ENCODE assay signal across 19 cellular contexts in the genomic region with DNA sequence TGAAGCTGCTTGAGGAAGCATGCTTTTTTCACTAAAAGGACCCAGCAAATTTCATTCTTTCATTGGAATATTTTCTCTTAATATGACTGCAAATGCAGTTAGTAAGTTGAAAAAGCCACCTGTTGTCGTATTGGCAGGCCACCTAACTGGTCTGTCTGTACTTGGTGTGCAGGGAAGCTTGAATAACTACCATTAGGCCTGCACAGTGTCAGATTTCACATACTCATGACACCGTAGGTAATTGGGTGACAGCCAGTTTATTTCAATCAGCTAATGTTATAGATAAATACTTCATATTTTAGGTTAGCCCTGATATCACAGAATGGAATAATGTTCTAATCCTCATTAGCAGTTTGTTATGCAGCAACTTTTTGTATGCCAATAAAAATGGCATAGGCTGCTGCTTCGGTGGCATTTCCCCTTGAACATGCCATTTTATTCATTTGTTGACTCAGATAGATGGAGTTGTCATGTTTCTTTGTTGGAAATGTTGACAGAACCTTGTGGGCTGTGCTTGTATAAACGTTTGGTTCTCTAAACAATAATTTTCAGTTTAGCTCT.
DNase-seq lines count a peak whose midpoint lies in the region; FAIRE-seq and TF ChIP-seq lines count a peak whose summit lies in the region.
"Had no signal": no experiment of that assay in that cellular context is flagged by ENCODE, and none has a peak within 500 bp of the region (broad histone marks: within the 10 kb centered on the region; RNA-seq: fewer than 3 reads in every experiment).

No MANE protein-coding gene starts in this region.

- no peaks in the 10 kb centered on the region for H3K9me3 ChIP-seq in Caco-2
- H3K9me3 ChIP-seq: MG63 had no signal

- CTCF ChIA-PET in Caco-2 (lab: Charles Lee), result no interaction called here

- peak; percentile 85 for DNase-seq in DMS53 (lab: John Stamatoyannopoulos, UW)
- DNase-seq in NCI-H146 (lab: John Stamatoyannopoulos, UW), result peak; percentile 80
- DNase-seq in NCI-H446 treated with DMSO at 0.1 percent for 48 hours (lab: John Stamatoyannopoulos, UW), result peak; percentile 52
- no peak for DNase-seq in Caco-2
- DNase-seq in MV-4-11 (lab: John Stamatoyannopoulos, UW), result no peak
- DNase-seq in NOMO-1 (lab: John Stamatoyannopoulos, UW; ENCODE audit: unreplicated experiment in 2 of 2), result no peak
- DNase-seq in ureter (ENCODE audit: low spot score), result no peak
- DNase-seq: activated CD4-positive, CD25-positive, alpha-beta regulatory T cell; HFFc6; kidney; MG63; NK-92 treated with Interleukin-12 subunit alpha and Interleukin-12 subunit beta, amount 100 ng/mL, for 24 hours; right cardiac atrium; stimulated activated CD4-positive, alpha-beta T cell treated with anti-CD3 and anti-CD28 coated beads, Interleukin-1b, Interleukin-23, amount 100 ng/mL, for 48 hours; T-helper 17 cell had no signal

- H3K36me3 Mint-ChIP-seq in Caco-2 (ENCODE audit: insufficient read depth, unreplicated experiment), result no peaks in the 10 kb centered on the region
- H3K36me3 Mint-ChIP-seq: mesothelial cell of epicardium had no signal

- no peaks in the 10 kb centered on the region for H3K27me3 ChIP-seq in Caco-2 (replicated peaks; ENCODE audit: control insufficient read depth, insufficient read depth, low read length)
- H3K27me3 ChIP-seq: MG63 had no signal

- H3K36me3 ChIP-seq in Caco-2 (ENCODE audit: control insufficient read depth, insufficient read depth, low read length), result no peaks in the 10 kb centered on the region
- H3K36me3 ChIP-seq: MG63 had no signal

- no peaks in the 10 kb centered on the region for H3K27me3 Mint-ChIP-seq in Caco-2 (ENCODE audit: insufficient read depth, unreplicated experiment)
- H3K27me3 Mint-ChIP-seq: activated T-helper 17 cell treated with anti-CD3 and anti-CD28 coated beads, Interleukin-2, amount 50 U/mL, for 72 hours; T-helper 17 cell had no signal

- H3K27ac Mint-ChIP-seq in Caco-2 (ENCODE audit: unreplicated experiment), result no peak overlapping the region
- H3K27ac Mint-ChIP-seq: activated T-helper 17 cell treated with anti-CD3 and anti-CD28 coated beads, Interleukin-2, amount 50 U/mL, for 72 hours; HFFc6; mesothelial cell of epicardium; T-helper 17 cell had no signal

- H3K9me3 Mint-ChIP-seq in Caco-2 (ENCODE audit: unreplicated experiment), result no peaks in the 10 kb centered on the region
- H3K9me3 Mint-ChIP-seq: activated T-helper 17 cell treated with anti-CD3 and anti-CD28 coated beads, Interleukin-2, amount 50 U/mL, for 72 hours; HFFc6; mesothelial cell of epicardium had no signal

- FAIRE-seq in islet of Langerhans (lab: Jason Lieb, UNC), result peak; percentile 82
- FAIRE-seq: GM19239, kidney had no signal

- no TSS peak for BruUV-seq in Caco-2 (replicated peaks; lab: Mats Ljungman, UMichigan)

- no peak overlapping the region for H3K4me3 ChIP-seq in Caco-2 (ENCODE audit: low read depth, low read length)
- H3K4me3 ChIP-seq: MG63 had no signal

- no peak overlapping the region for H3K4me3 Mint-ChIP-seq in Caco-2 (ENCODE audit: unreplicated experiment)
- H3K4me3 Mint-ChIP-seq: activated T-helper 17 cell treated with anti-CD3 and anti-CD28 coated beads, Interleukin-2, amount 50 U/mL, for 72 hours; HFFc6; mesothelial cell of epicardium; T-helper 17 cell had no signal

- no peak for TF ChIP-seq CTCF in Caco-2 (IDR thresholded peaks at IDR 0.05; ENCODE audit: insufficient read depth in 1 of 2, low read depth in 1 of 2, low read length in 1 of 2, severe bottlenecking in 1 of 2, unreplicated experiment in 1 of 2)

- intact Hi-C loops in Caco-2 (cut with micrococcal nuclease; ENCODE audit: unreplicated experiment), result no loop called here

- no peaks in the 10 kb centered on the region for H3K4me1 Mint-ChIP-seq in Caco-2 (ENCODE audit: low read depth, unreplicated experiment)
- H3K4me1 Mint-ChIP-seq: activated T-helper 17 cell treated with anti-CD3 and anti-CD28 coated beads, Interleukin-2, amount 50 U/mL, for 72 hours had no signal

- POLR2A ChIA-PET in Caco-2 (lab: Charles Lee), result interaction anchor here (0.5 kb wide), 1 partner anchor 255 kb away, joined by 3 read pairs; no protein-coding TSS in a partner anchor

- no peaks in the 10 kb centered on the region for H3K4me1 ChIP-seq in Caco-2

Comparison
In these comparisons a context has a peak if more than half of its experiments do, and no peak if none do; other contexts are left out.
1. DNase-seq: peak in DMS53 (single experiment), NCI-H146 (single experiment) and NCI-H446 treated with DMSO at 0.1 percent for 48 hours (single experiment); none in Caco-2 (0 of 2), MV-4-11 (single experiment), NOMO-1 (0 of 2) and ureter (single experiment).